ENCODE assay signal across 10 cellular contexts in genomic region chr20:62818592-62819493, GRCh38. TPM values are rescaled to one million over a fixed set of nuclear protein-coding genes. Genes with fewer than 3 reads are reported as not detected.
A peak's percentile ranks its signal among the peaks of the same experiment; 100 is the strongest.
DNase-seq lines count a peak whose midpoint lies in the region; ATAC-seq and TF ChIP-seq lines count a peak whose summit lies in the region.
"Had no signal": no experiment of that assay in that cellular context is flagged by ENCODE, and none has a peak within 500 bp of the region (broad histone marks: within the 10 kb centered on the region; RNA-seq: fewer than 3 reads in every experiment).

No MANE protein-coding gene starts in this region.

- H3K4me1 Mint-ChIP-seq in Calu3 (ENCODE audit: low read depth, unreplicated experiment) = peaks cover 24% of the 10 kb centered on the region
- H3K4me1 Mint-ChIP-seq in neural crest cell = peaks cover 22% of the 10 kb centered on the region
- H3K4me1 Mint-ChIP-seq in endothelial cell (ENCODE audit: unreplicated experiment) = no peaks in the 10 kb centered on the region

- H3K4me3 Mint-ChIP-seq in Calu3 (ENCODE audit: low read depth, unreplicated experiment) (no peak overlapping the region), neural crest cell (peak overlapping the region; percentile 69), endothelial cell (ENCODE audit: unreplicated experiment) (no peak overlapping the region)
- H3K4me3 Mint-ChIP-seq: T-helper 17 cell had no signal

- intact Hi-C loops in Calu3 (cut with micrococcal nuclease; ENCODE audit: unreplicated experiment) = no loop called here

- ATAC-seq in HG02970 (IDR thresholded peaks at IDR 0.05; ENCODE audit: low FRiP score, unreplicated experiment) = no peak
- ATAC-seq: T-helper 17 cell had no signal

- H3K27ac Mint-ChIP-seq in Calu3 (ENCODE audit: unreplicated experiment) (no peak overlapping the region), neural crest cell (ENCODE audit: unreplicated experiment) (peak overlapping the region; percentile 93), endothelial cell (ENCODE audit: unreplicated experiment) (no peak overlapping the region)
- H3K27ac Mint-ChIP-seq: naive B cell had no signal

- DNase-seq in Calu3 (peak; percentile 82), OCI-M1 (lab: John Stamatoyannopoulos, UW) (peak; percentile 18), epidermal melanocyte (ENCODE audit: insufficient read length, low spot score) (peak; percentile 99), neural crest cell (ENCODE audit: low read depth, low spot score) (peak; percentile 60), NCI-H510A treated with DMSO at 0.1 percent for 48 hours (lab: John Stamatoyannopoulos, UW) (no peak), endothelial cell (ENCODE audit: low spot score) (no peak), NCI-H1417 treated with DMSO at 0.1 percent for 48 hours (lab: John Stamatoyannopoulos, UW) (no peak)
- DNase-seq: naive B cell, T-helper 17 cell had no signal

- CTCF ChIA-PET in Calu3 (lab: Charles Lee) = interaction anchor here (0.6 to 0.8 kb wide), 2 partner anchors 20 to 25 kb away, joined by 3 read pairs; no protein-coding TSS in a partner anchor

- H3K9me3 Mint-ChIP-seq in Calu3 (ENCODE audit: low read depth, unreplicated experiment) = no peaks in the 10 kb centered on the region
- H3K9me3 Mint-ChIP-seq in neural crest cell = no peaks in the 10 kb centered on the region
- no peaks in the 10 kb centered on the region for H3K9me3 Mint-ChIP-seq in endothelial cell (ENCODE audit: unreplicated experiment)
- H3K9me3 Mint-ChIP-seq: naive B cell had no signal

- no TSS peak for BruUV-seq in Calu3 (replicated peaks; lab: Mats Ljungman, UMichigan)

- TF ChIP-seq CTCF in Calu3 (IDR thresholded peaks at IDR 0.05; ENCODE audit: unreplicated experiment) (no peak), neural crest cell (conservative IDR thresholded peaks at IDR 0.05) (no peak), endothelial cell (IDR thresholded peaks at IDR 0.05; ENCODE audit: unreplicated experiment) (no peak)

- peaks cover 23% of the 10 kb centered on the region for H3K27me3 Mint-ChIP-seq in Calu3 (ENCODE audit: unreplicated experiment)
- H3K27me3 Mint-ChIP-seq in neural crest cell (ENCODE audit: low read depth) = peaks cover 33% of the 10 kb centered on the region
- H3K27me3 Mint-ChIP-seq in endothelial cell (ENCODE audit: unreplicated experiment) = peaks cover 8% of the 10 kb centered on the region

- H3K36me3 Mint-ChIP-seq in Calu3 (ENCODE audit: insufficient read depth, unreplicated experiment) (peaks cover 21% of the 10 kb centered on the region), neural crest cell (ENCODE audit: low read depth) (no peaks in the 10 kb centered on the region), endothelial cell (ENCODE audit: low read depth, unreplicated experiment) (no peaks in the 10 kb centered on the region)
- H3K36me3 Mint-ChIP-seq: naive B cell had no signal

RNA-seq across cellular contexts. Expression of gene COL9A3, which starts 2.0 kb away (rescaled TPM):
- 2.7 TPM in 2 replicates for total RNA-seq in Calu3 (2022)
- total RNA-seq in neural crest cell = 3.8 and 4.6 TPM in 2 replicates
- total RNA-seq in endothelial cell (ENCODE audit: unreplicated experiment) = 1.8 TPM
- total RNA-seq: T-helper 17 cell had no signal

RNA-seq across cellular contexts. Expression of gene OGFR, which starts 14.2 kb away (rescaled TPM):
- total RNA-seq in Calu3 (2022) = 80.1 and 98.2 TPM in 2 replicates
- 36.7 and 38.5 TPM in 2 replicates for total RNA-seq in neural crest cell
- 27.6 TPM for total RNA-seq in endothelial cell (ENCODE audit: unreplicated experiment)

RNA-seq across cellular contexts. Expression of gene MRGBP, which starts 22.6 kb away (rescaled TPM):
- total RNA-seq in Calu3 (2022) (28.9 and 31.8 TPM in 2 replicates), neural crest cell (19.4 and 22.2 TPM in 2 replicates), endothelial cell (ENCODE audit: unreplicated experiment) (10.9 TPM)

RNA-seq across cellular contexts. Expression of gene TCFL5, which starts 42.8 kb away (rescaled TPM):
- 18.9 and 22.3 TPM in 2 replicates for total RNA-seq in Calu3 (2022)
- total RNA-seq in neural crest cell = 17.5 and 17.6 TPM in 2 replicates
- total RNA-seq in endothelial cell (ENCODE audit: unreplicated experiment) = 30.9 TPM

Comparison
In these comparisons a context has a peak if more than half of its experiments do, and no peak if none do; other contexts are left out.
1. DNase-seq: peak in Calu3 (single experiment), OCI-M1 (single experiment), epidermal melanocyte (single experiment) and neural crest cell (single experiment); none in NCI-H510A treated with DMSO at 0.1 percent for 48 hours (single experiment), endothelial cell (single experiment) and NCI-H1417 treated with DMSO at 0.1 percent for 48 hours (single experiment).